Comparison of ENCODE assay signal across 16 cellular contexts in genomic region chr21:28738882-28739281, GRCh38.
DNase-seq lines count a peak whose midpoint lies in the region; ATAC-seq and TF ChIP-seq lines count a peak whose summit lies in the region.
"Had no signal": no experiment of that assay in that cellular context is flagged by ENCODE, and none has a peak within 500 bp of the region (broad histone marks: within the 10 kb centered on the region; RNA-seq: fewer than 3 reads in every experiment).

No MANE protein-coding gene starts in this region.

- H3K4me3 ChIP-seq in GM23338 (no peak overlapping the region), KMS-11 (IDR thresholded peaks at IDR 0.05; ENCODE audit: insufficient read depth, low read depth, low read length) (no peak overlapping the region)
- H3K4me3 ChIP-seq: lung, upper lobe of right lung had no signal

- H3K79me2 ChIP-seq in GM23338 (replicated peaks; ENCODE audit: insufficient read depth) (no peaks in the 10 kb centered on the region), KMS-11 (ENCODE audit: insufficient read depth, low read depth) (no peaks in the 10 kb centered on the region)

- no peak for TF ChIP-seq CTCF in activated CD8-positive, alpha-beta T cell treated with anti-CD3 and anti-CD28 coated beads for 36 hours (IDR thresholded peaks at IDR 0.05)
- TF ChIP-seq CTCF in GM23338 (conservative IDR thresholded peaks at IDR 0.05; ENCODE audit: low read depth in 2 of 2) (no peak), KMS-11 (conservative IDR thresholded peaks at IDR 0.05; ENCODE audit: low read depth, low read length) (no peak), nephron (IDR thresholded peaks at IDR 0.05; ENCODE audit: unreplicated experiment in 3 of 3) (no peak)

- H3K9ac ChIP-seq in KMS-11, result no peak overlapping the region

- H3K4me1 ChIP-seq in GM23338 (ENCODE audit: insufficient read depth) (peaks cover 12% of the 10 kb centered on the region; the same call in 1 of the 2 replicates), KMS-11 (ENCODE audit: low read depth, poor library complexity, severe bottlenecking) (peaks cover 14% of the 10 kb centered on the region)
- H3K4me1 ChIP-seq: upper lobe of right lung had no signal

- H3K4me3 Mint-ChIP-seq in activated CD8-positive, alpha-beta T cell treated with anti-CD3 and anti-CD28 coated beads for 36 hours, result no peak overlapping the region
- no peak overlapping the region for H3K4me3 Mint-ChIP-seq in activated CD8-positive, alpha-beta T cell treated with anti-CD3 and anti-CD28 coated beads, Interleukin-2, amount 10 ng/mL, durations not matched to agents 7 days and 5 days
- H3K4me3 Mint-ChIP-seq in GM23338 (no peak overlapping the region), nephron (no peak overlapping the region)

- POLR2A ChIA-PET in activated CD8-positive, alpha-beta T cell treated with anti-CD3 and anti-CD28 coated beads for 36 hours (lab: Charles Lee), result no interaction called here
- POLR2A ChIA-PET in activated CD8-positive, alpha-beta T cell treated with anti-CD3 and anti-CD28 coated beads, Interleukin-2, amount 10 ng/mL, durations not matched to agents 7 days and 5 days (lab: Charles Lee), result no interaction called here

- H2AFZ ChIP-seq in GM23338, result peak overlapping the region; percentile 33
- peak overlapping the region; percentile 2 for H2AFZ ChIP-seq in KMS-11 (ENCODE audit: low read depth)

- peaks cover 4% of the 10 kb centered on the region for H3K4me1 Mint-ChIP-seq in activated CD8-positive, alpha-beta T cell treated with anti-CD3 and anti-CD28 coated beads for 36 hours (ENCODE audit: low read depth)
- peaks cover 3% of the 10 kb centered on the region for H3K4me1 Mint-ChIP-seq in activated CD8-positive, alpha-beta T cell treated with anti-CD3 and anti-CD28 coated beads, Interleukin-2, amount 10 ng/mL, durations not matched to agents 7 days and 5 days (ENCODE audit: low read depth)
- peaks cover 19% of the 10 kb centered on the region for H3K4me1 Mint-ChIP-seq in GM23338
- peaks cover 40% of the 10 kb centered on the region for H3K4me1 Mint-ChIP-seq in nephron

- H3K27ac Mint-ChIP-seq in activated CD8-positive, alpha-beta T cell treated with anti-CD3 and anti-CD28 coated beads for 36 hours, result peak overlapping the region; percentile 28
- H3K27ac Mint-ChIP-seq in activated CD8-positive, alpha-beta T cell treated with anti-CD3 and anti-CD28 coated beads, Interleukin-2, amount 10 ng/mL, durations not matched to agents 7 days and 5 days, result no peak overlapping the region
- peak overlapping the region; percentile 9; the same call in 1 of the 2 replicates for H3K27ac Mint-ChIP-seq in GM23338
- peak overlapping the region in 2 of 3 experiments; percentile 3 to 65 for H3K27ac Mint-ChIP-seq in nephron

- no peaks in the 10 kb centered on the region for H3K9me2 ChIP-seq in GM23338 (ENCODE audit: insufficient read depth)

- no peaks in the 10 kb centered on the region for H4K20me1 ChIP-seq in GM23338 (replicated peaks; ENCODE audit: insufficient read depth)
- no peaks in the 10 kb centered on the region for H4K20me1 ChIP-seq in KMS-11 (ENCODE audit: insufficient read depth)

- intact Hi-C loops in activated CD8-positive, alpha-beta T cell treated with anti-CD3 and anti-CD28 coated beads for 36 hours (cut with micrococcal nuclease), result no loop called here

- H3K27me3 ChIP-seq in GM23338 (ENCODE audit: insufficient read depth) (no peaks in the 10 kb centered on the region), KMS-11 (ENCODE audit: insufficient read depth, low read depth) (no peaks in the 10 kb centered on the region)
- H3K27me3 ChIP-seq: upper lobe of right lung had no signal

- 0 out of 2 replicates have a peak overlapping the region, but pooled peaks have one; percentile 3 for H3K4me2 ChIP-seq in GM23338
- H3K4me2 ChIP-seq in KMS-11, result peak overlapping the region; percentile 51

- DNase-seq in activated CD8-positive, alpha-beta T cell treated with anti-CD3 and anti-CD28 coated beads for 36 hours, result no peak
- no peak for DNase-seq in activated CD8-positive, alpha-beta T cell treated with anti-CD3 and anti-CD28 coated beads, Interleukin-2, amount 10 ng/mL, durations not matched to agents 7 days and 5 days
- no peak for DNase-seq in GM23338 (ENCODE audit: low spot score)
- DNase-seq in MV-4-11 (lab: John Stamatoyannopoulos, UW), result no peak
- DNase-seq in amygdala (lab: John Stamatoyannopoulos, UW), result no peak
- no peak for DNase-seq in SW480 (ENCODE audit: low spot score)
- DNase-seq: activated CD4-positive, alpha-beta T cell treated with anti-CD3 and anti-CD28 coated beads for 1 hour; activated gamma-delta T cell treated with Interleukin-2 at 50 U/mL for 16 hours; H7; hippocampal formation; NCI-H2081; occipital lobe; upper lobe of right lung had no signal

- H3K27ac ChIP-seq in GM23338 (ENCODE audit: low read depth) (no peak overlapping the region), KMS-11 (no peak overlapping the region; the same call in 1 of the 2 replicates)
- H3K27ac ChIP-seq: upper lobe of right lung had no signal

- H3K27me3 Mint-ChIP-seq in activated CD8-positive, alpha-beta T cell treated with anti-CD3 and anti-CD28 coated beads for 36 hours, result no peaks in the 10 kb centered on the region
- no peaks in the 10 kb centered on the region for H3K27me3 Mint-ChIP-seq in activated CD8-positive, alpha-beta T cell treated with anti-CD3 and anti-CD28 coated beads, Interleukin-2, amount 10 ng/mL, durations not matched to agents 7 days and 5 days (ENCODE audit: low read depth)
- H3K27me3 Mint-ChIP-seq in GM23338 (ENCODE audit: insufficient read depth, low read depth, poor library complexity) (peaks cover 4% of the 10 kb centered on the region), nephron (ENCODE audit: low read depth) (no peaks in the 10 kb centered on the region)

- H3F3A ChIP-seq in GM23338 (replicated peaks; ENCODE audit: low read depth), result no peaks in the 10 kb centered on the region

- CTCF ChIA-PET in activated CD8-positive, alpha-beta T cell treated with anti-CD3 and anti-CD28 coated beads for 36 hours (lab: Charles Lee), result interaction anchor here (0.7 kb wide), 1 partner anchor 128 kb away, joined by 3 read pairs; no protein-coding TSS in a partner anchor
- CTCF ChIA-PET in activated CD8-positive, alpha-beta T cell treated with anti-CD3 and anti-CD28 coated beads, Interleukin-2, amount 10 ng/mL, durations not matched to agents 7 days and 5 days (lab: Charles Lee), result interaction anchor here (0.8 to 1.6 kb wide), 2 partner anchors 51 to 221 kb away, joined by 3 to 5 read pairs; no protein-coding TSS in a partner anchor

- H3K36me3 ChIP-seq in GM23338 (ENCODE audit: insufficient read depth) (no peaks in the 10 kb centered on the region), KMS-11 (ENCODE audit: insufficient read depth) (no peaks in the 10 kb centered on the region)
- H3K36me3 ChIP-seq: upper lobe of right lung had no signal

- peak; percentile 62 for ATAC-seq in activated CD8-positive, alpha-beta T cell treated with anti-CD3 and anti-CD28 coated beads for 36 hours
- no peak for ATAC-seq in activated CD8-positive, alpha-beta T cell treated with anti-CD3 and anti-CD28 coated beads, Interleukin-2, amount 10 ng/mL, durations not matched to agents 7 days and 5 days
- no peak for ATAC-seq in GM23338
- ATAC-seq: upper lobe of right lung had no signal

- H3K36me3 Mint-ChIP-seq in activated CD8-positive, alpha-beta T cell treated with anti-CD3 and anti-CD28 coated beads for 36 hours (ENCODE audit: low read depth), result no peaks in the 10 kb centered on the region
- no peaks in the 10 kb centered on the region for H3K36me3 Mint-ChIP-seq in activated CD8-positive, alpha-beta T cell treated with anti-CD3 and anti-CD28 coated beads, Interleukin-2, amount 10 ng/mL, durations not matched to agents 7 days and 5 days (ENCODE audit: low read depth)
- peaks cover 3% of the 10 kb centered on the region; the same call in 2 of the 3 replicates for H3K36me3 Mint-ChIP-seq in GM23338 (ENCODE audit: low read depth)
- H3K36me3 Mint-ChIP-seq in nephron (ENCODE audit: low read depth), result no peaks in the 10 kb centered on the region

- no peaks in the 10 kb centered on the region for H3K9me3 Mint-ChIP-seq in activated CD8-positive, alpha-beta T cell treated with anti-CD3 and anti-CD28 coated beads for 36 hours
- H3K9me3 Mint-ChIP-seq in activated CD8-positive, alpha-beta T cell treated with anti-CD3 and anti-CD28 coated beads, Interleukin-2, amount 10 ng/mL, durations not matched to agents 7 days and 5 days (ENCODE audit: insufficient read depth), result no peaks in the 10 kb centered on the region
- H3K9me3 Mint-ChIP-seq in GM23338 (peaks cover 6% of the 10 kb centered on the region; the same call in 1 of the 3 replicates), nephron (peaks cover 2% of the 10 kb centered on the region)
